In genomic region chr1:43973981-43974442, GRCh38 we compare ENCODE assay signal across 8 cellular contexts. TPM values are rescaled to one million over a fixed set of nuclear protein-coding genes. Genes with fewer than 3 reads are reported as not detected.
A peak's percentile ranks its signal among the peaks of the same experiment; 100 is the strongest.
DNase-seq lines count a peak whose midpoint lies in the region; ATAC-seq, FAIRE-seq and TF ChIP-seq lines count a peak whose summit lies in the region.

No MANE protein-coding gene starts in this region.

- SMC1A ChIA-PET in GM12878 (lab: Charles Lee; ENCODE audit: uncharacterized antibody, unreplicated experiment) = no interaction called here

- no peak for TF ChIP-seq RAD21 in GM12878 (IDR thresholded peaks at IDR 0.05; ENCODE audit: insufficient read depth, low read depth, low read length)

- no TSS peak for BruUV-seq in GM12878 (replicated peaks; lab: Mats Ljungman, UMichigan)

- TF ChIP-seq POLR2A in GM12878 (IDR thresholded peaks at IDR 0.05; ENCODE audit: low read depth, low read length) = no peak

- no peak for TF ChIP-seq EP300 in GM12878 (IDR thresholded peaks at IDR 0.05; ENCODE audit: borderline replicate concordance in 1 of 2, control insufficient read depth in 1 of 2, low read depth in 2 of 2, low read length in 2 of 2)

- intact Hi-C loops in GM12878 (cut with micrococcal nuclease; ENCODE audit: unreplicated experiment) (loop anchor here (2.0 kb wide), 1 partner anchor 27 kb away; the partner anchor contains the start of gene IPO13), lower lobe of right lung (cut with DNase I) (no loop called here)

- H3K36me3 ChIP-seq in HUES6 (ENCODE audit: control insufficient read depth, insufficient read depth, low read length) (peaks cover 42% of the 10 kb centered on the region), GM12878 (ENCODE audit: control insufficient read depth in 2 of 2, insufficient read depth in 2 of 2, low read length in 1 of 2) (peaks cover 11 to 15% of the 10 kb centered on the region in 2 experiments), lower lobe of right lung (peaks cover 40% of the 10 kb centered on the region), urinary bladder (ENCODE audit: insufficient read depth) (no peaks in the 10 kb centered on the region)

- H3K9ac ChIP-seq in HUES6 (ENCODE audit: low read length) (peak overlapping the region; percentile 91), GM12878 (ENCODE audit: control insufficient read depth, insufficient read depth, low read length) (peak overlapping the region; percentile 88)

- H2AFZ ChIP-seq in GM12878 (ENCODE audit: control insufficient read depth, low read depth, low read length) = peak overlapping the region; percentile 92

- TF ChIP-seq CTCF in GM12878 (IDR thresholded peaks at IDR 0.05 in 2 of 3, conservative IDR thresholded peaks at IDR 0.05 in 1 of 3; ENCODE audit: control insufficient read depth in 2 of 3, extremely low read depth in 1 of 3, insufficient read depth in 1 of 3, low read depth in 3 of 3, low read length in 3 of 3) = no peak
- no peak for TF ChIP-seq CTCF in lower lobe of right lung (IDR thresholded peaks at IDR 0.05)

- FAIRE-seq in GM12878 (lab: Jason Lieb, UNC) = no peak
- no peak for FAIRE-seq in frontal cortex (lab: Jason Lieb, UNC)

- CTCF ChIA-PET in GM12878 (lab: Yijun Ruan, JAX) = interaction anchor here (0.7 to 1.1 kb wide), 3 partner anchors 20 to 69 kb away, joined by 3 read pairs; partner anchors contain the start of gene IPO13

- RAD21 ChIA-PET in GM12878 (lab: Charles Lee; ENCODE audit: unreplicated experiment) = interaction anchor here (3.0 kb wide), 1 partner anchor 210 kb away, joined by 10 read pairs; no protein-coding TSS in a partner anchor

- POLR2A ChIA-PET in GM12878 (lab: Charles Lee) = interaction anchor here (0.6 to 3.8 kb wide), 4 partner anchors 15 to 1762 kb away, joined by 3 to 18 read pairs (median 6); partner anchors contain the start of gene IPO13

- WGBS in GM12878 (ENCODE audit: insufficient coverage, insufficient replicate concordance, low lambda C conversion rate, missing lambda C conversion rate) = 45% methylated on average over 9 of the region's 9 CpGs
- whole genome bisulfite sequencing in urinary bladder = 41% methylated on average over 9 of the region's 9 CpGs

- peak overlapping the region; percentile 97 for H3K4me2 ChIP-seq in GM12878 (ENCODE audit: control insufficient read depth, insufficient read depth)

- peak overlapping the region; percentile 82 for H3K4me3 ChIP-seq in HUES6 (ENCODE audit: low read depth, low read length)
- H3K4me3 ChIP-seq in GM12878 = peak overlapping the region; percentile 82
- peak overlapping the region; percentile 81 for H3K4me3 ChIP-seq in lower lobe of right lung
- peak overlapping the region; percentile 76 for H3K4me3 ChIP-seq in urinary bladder (ENCODE audit: low read depth, low read length)

- no peaks in the 10 kb centered on the region for H4K20me1 ChIP-seq in GM12878 (ENCODE audit: control insufficient read depth, insufficient read depth)

- H3K79me2 ChIP-seq in GM12878 (ENCODE audit: control insufficient read depth, insufficient read depth, low read length) = peaks cover 46% of the 10 kb centered on the region

- H3K27ac ChIP-seq in HUES6 (ENCODE audit: low read depth, low read length) = no peak overlapping the region
- H3K27ac ChIP-seq in GM12878 (ENCODE audit: control insufficient read depth, insufficient read depth) = peak overlapping the region; percentile 73
- peak overlapping the region; percentile 97 for H3K27ac ChIP-seq in lower lobe of right lung
- H3K27ac ChIP-seq in urinary bladder (ENCODE audit: low read depth) = no peak overlapping the region

- peaks cover 18% of the 10 kb centered on the region; the same call in 1 of the 2 replicates for H3K4me1 ChIP-seq in HUES6 (ENCODE audit: control insufficient read depth, insufficient read depth, low read length)
- peaks cover 31% of the 10 kb centered on the region for H3K4me1 ChIP-seq in GM12878 (ENCODE audit: control insufficient read depth, insufficient read depth, low read length)
- peaks cover 63% of the 10 kb centered on the region for H3K4me1 ChIP-seq in lower lobe of right lung
- no peaks in the 10 kb centered on the region for H3K4me1 ChIP-seq in urinary bladder (ENCODE audit: insufficient read depth)

- DNase-seq in CD1c-positive myeloid dendritic cell (ENCODE audit: extremely low spot score) = peak; percentile 15
- DNase-seq in GM12878 (ENCODE audit: low read depth, low spot score) = no peak
- DNase-seq in lower lobe of right lung = no peak
- DNase-seq in frontal cortex (ENCODE audit: low spot score in 2 of 2) = no peak

- in situ Hi-C loops in GM12878 (cut with MboI) = no loop called here

- H3K9me3 ChIP-seq in HUES6 (ENCODE audit: control insufficient read depth, insufficient read depth, low read depth, low read length) = no peaks in the 10 kb centered on the region
- no peaks in the 10 kb centered on the region for H3K9me3 ChIP-seq in GM12878 (replicated peaks; ENCODE audit: control insufficient read depth, insufficient read depth, low read length)
- no peaks in the 10 kb centered on the region for H3K9me3 ChIP-seq in lower lobe of right lung

- H3K27me3 ChIP-seq in HUES6 (ENCODE audit: control insufficient read depth, insufficient read depth, low read length) (no peaks in the 10 kb centered on the region), GM12878 (replicated peaks in 1 of 2; ENCODE audit: control insufficient read depth in 2 of 2, insufficient read depth in 2 of 2, low read length in 1 of 2) (no peaks in the 10 kb centered on the region), lower lobe of right lung (ENCODE audit: low read depth) (no peaks in the 10 kb centered on the region)

- ATAC-seq in GM12878 (no peak; the same call in 1 of the 3 replicates), lower lobe of right lung (no peak), HG02571 (IDR thresholded peaks at IDR 0.05; ENCODE audit: unreplicated experiment) (no peak), HG03025 (IDR thresholded peaks at IDR 0.05; ENCODE audit: low FRiP score, unreplicated experiment) (no peak)

RNA-seq across cellular contexts. Expression of gene ATP6V0B, which starts 0.7 kb away (rescaled TPM):
- 39.3 and 44.3 TPM in 2 replicates for total RNA-seq in GM12878 (2013; cell fraction: nucleolus; rRNA removed)
- total RNA-seq in GM12878 (2014; rRNA removed) = 176 and 177 TPM in 2 replicates
- 70.0 and 75.8 TPM in 2 replicates for total RNA-seq in GM12878 (2014; rRNA removed; fragmentation: Illumina TruSeq; extraction: Trizol)
- total RNA-seq in GM12878 (2021) = 115 and 120 TPM in 2 replicates
- 59.4 TPM for polyA plus RNA-seq in GM12878 (2011; ENCODE audit: low read depth)
- polyA plus RNA-seq in GM12878 (2011; rRNA removed) = 72.2 and 132 TPM in 2 replicates
- polyA plus RNA-seq in GM12878 (2011; cell fraction: cytosol; rRNA removed) = 218 and 285 TPM in 2 replicates
- 267 and 300 TPM in 2 replicates for polyA plus RNA-seq in GM12878 (2011; cell fraction: nucleus; rRNA removed)
- polyA plus RNA-seq in GM12878 (2012) = 76.2 and 83.3 TPM in 2 replicates
- polyA plus RNA-seq in GM12878 (2014; fragmentation: Illumina TruSeq; extraction: Trizol) = 30.1 and 70.5 TPM in 2 replicates
- 100 to 1,000 TPM in 1 of 2 experiments, 10 to 100 TPM in 1; 65.3 to 157 TPM for polyA plus RNA-seq in GM12878 (2014; fragmentation: Nextera tagmentation; extraction: Ambion mirVana)
- polyA plus RNA-seq in GM12878 (2014; rRNA removed) = 156 and 159 TPM in 2 replicates
- polyA plus RNA-seq in GM12878 (2016; fragmentation: Nextera tagmentation; extraction: Ambion mirVana) = 100 to 1,000 TPM; 247 to 250 TPM
- polyA minus RNA-seq in GM12878 (2011; rRNA and poly(A)+ RNA removed) = 82.2 and 119 TPM in 2 replicates
- polyA minus RNA-seq in GM12878 (2011; cell fraction: cytosol; rRNA and poly(A)+ RNA removed) = 35.1 and 43.2 TPM in 2 replicates
- 65.8 and 94.1 TPM in 2 replicates for polyA minus RNA-seq in GM12878 (2011; cell fraction: nucleus; rRNA and poly(A)+ RNA removed)
- total RNA-seq in lower lobe of right lung = 205 TPM
- 44.4 TPM for total RNA-seq in urinary bladder
- polyA plus RNA-seq in urinary bladder = 120 TPM
- total RNA-seq in frontal cortex = 265 TPM

RNA-seq across cellular contexts. Expression of gene DPH2, which starts 4.2 kb away (rescaled TPM):
- total RNA-seq in GM12878 (2013; cell fraction: nucleolus; rRNA removed) = 40.0 and 46.8 TPM in 2 replicates
- total RNA-seq in GM12878 (2014; rRNA removed) (67.2 and 75.1 TPM in 2 replicates), GM12878 (2014; rRNA removed; fragmentation: Illumina TruSeq; extraction: Trizol) (32.2 and 37.9 TPM in 2 replicates), GM12878 (2021) (58.0 and 60.1 TPM in 2 replicates), lower lobe of right lung (15.0 TPM), urinary bladder (7.8 TPM), frontal cortex (12.2 TPM)
- polyA plus RNA-seq in GM12878 (2011; ENCODE audit: low read depth) = 16.1 TPM
- polyA plus RNA-seq in GM12878 (2011; rRNA removed) (30.7 and 44.0 TPM in 2 replicates), GM12878 (2014; fragmentation: Illumina TruSeq; extraction: Trizol) (22.4 and 43.2 TPM in 2 replicates), GM12878 (2014; fragmentation: Nextera tagmentation; extraction: Ambion mirVana) (10 to 100 TPM; 13.1 to 14.3 TPM), GM12878 (2014; rRNA removed) (74.5 and 76.2 TPM in 2 replicates), GM12878 (2016; fragmentation: Nextera tagmentation; extraction: Ambion mirVana) (10 to 100 TPM; 76.6 to 82.9 TPM), urinary bladder (21.7 TPM)
- polyA plus RNA-seq in GM12878 (2011; cell fraction: cytosol; rRNA removed) = 72.9 and 90.9 TPM in 2 replicates
- 240 and 297 TPM in 2 replicates for polyA plus RNA-seq in GM12878 (2011; cell fraction: nucleus; rRNA removed)
- 28.3 and 30.7 TPM in 2 replicates for polyA plus RNA-seq in GM12878 (2012)
- polyA minus RNA-seq in GM12878 (2011; rRNA and poly(A)+ RNA removed) = 41.1 and 68.5 TPM in 2 replicates
- 18.2 and 18.3 TPM in 2 replicates for polyA minus RNA-seq in GM12878 (2011; cell fraction: cytosol; rRNA and poly(A)+ RNA removed)
- 79.7 and 117 TPM in 2 replicates for polyA minus RNA-seq in GM12878 (2011; cell fraction: nucleus; rRNA and poly(A)+ RNA removed)

RNA-seq across cellular contexts. Expression of gene B4GALT2, which starts 5.0 kb away (rescaled TPM):
- 15.2 and 15.5 TPM in 2 replicates for total RNA-seq in GM12878 (2013; cell fraction: nucleolus; rRNA removed)
- 61.0 and 63.8 TPM in 2 replicates for total RNA-seq in GM12878 (2014; rRNA removed)
- total RNA-seq in GM12878 (2014; rRNA removed; fragmentation: Illumina TruSeq; extraction: Trizol) = 27.2 and 28.7 TPM in 2 replicates
- 45.4 and 47.3 TPM in 2 replicates for total RNA-seq in GM12878 (2021)
- polyA plus RNA-seq in GM12878 (2011; ENCODE audit: low read depth) = 7.1 TPM
- polyA plus RNA-seq in GM12878 (2011; rRNA removed) = 9.8 and 18.0 TPM in 2 replicates
- polyA plus RNA-seq in GM12878 (2011; cell fraction: cytosol; rRNA removed) = 27.5 and 46.7 TPM in 2 replicates
- polyA plus RNA-seq in GM12878 (2011; cell fraction: nucleus; rRNA removed) = 22.6 and 26.7 TPM in 2 replicates
- 19.7 and 20.5 TPM in 2 replicates for polyA plus RNA-seq in GM12878 (2012)
- 18.6 and 30.0 TPM in 2 replicates for polyA plus RNA-seq in GM12878 (2014; fragmentation: Illumina TruSeq; extraction: Trizol)
- 1 to 10 TPM in 1 of 2 experiments, under 1 TPM in 1; 0.98 to 2.8 TPM for polyA plus RNA-seq in GM12878 (2014; fragmentation: Nextera tagmentation; extraction: Ambion mirVana)
- polyA plus RNA-seq in GM12878 (2014; rRNA removed) = 53.5 and 67.0 TPM in 2 replicates
- 1 to 10 TPM; 7.2 to 9.6 TPM for polyA plus RNA-seq in GM12878 (2016; fragmentation: Nextera tagmentation; extraction: Ambion mirVana)
- polyA minus RNA-seq in GM12878 (2011; rRNA and poly(A)+ RNA removed) = 13.2 and 22.9 TPM in 2 replicates
- 12.6 and 14.2 TPM in 2 replicates for polyA minus RNA-seq in GM12878 (2011; cell fraction: cytosol; rRNA and poly(A)+ RNA removed)
- polyA minus RNA-seq in GM12878 (2011; cell fraction: nucleus; rRNA and poly(A)+ RNA removed) = 9.3 and 15.2 TPM in 2 replicates
- total RNA-seq in lower lobe of right lung = 17.3 TPM
- 35.2 TPM for total RNA-seq in urinary bladder
- polyA plus RNA-seq in urinary bladder = 55.9 TPM
- total RNA-seq in frontal cortex = 119 TPM

RNA-seq across cellular contexts. Expression of gene CCDC24, which starts 17.4 kb away (rescaled TPM):
- 2.7 and 3.3 TPM in 2 replicates for total RNA-seq in GM12878 (2013; cell fraction: nucleolus; rRNA removed)
- 1.6 and 2.2 TPM in 2 replicates for total RNA-seq in GM12878 (2014; rRNA removed)
- total RNA-seq in GM12878 (2014; rRNA removed; fragmentation: Illumina TruSeq; extraction: Trizol) = 0.67 and 0.78 TPM in 2 replicates
- 2.2 and 3.1 TPM in 2 replicates for total RNA-seq in GM12878 (2021)
- 0.34 TPM for polyA plus RNA-seq in GM12878 (2011; ENCODE audit: low read depth)
- 0.49 and 1.0 TPM in 2 replicates for polyA plus RNA-seq in GM12878 (2011; rRNA removed)
- polyA plus RNA-seq in GM12878 (2011; cell fraction: cytosol; rRNA removed) = 1.8 TPM in 2 replicates
- 5.3 and 6.6 TPM in 2 replicates for polyA plus RNA-seq in GM12878 (2011; cell fraction: nucleus; rRNA removed)
- polyA plus RNA-seq in GM12878 (2012) = 1.4 and 1.5 TPM in 2 replicates
- polyA plus RNA-seq in GM12878 (2014; fragmentation: Illumina TruSeq; extraction: Trizol) = 0.59 and 1.0 TPM in 2 replicates
- polyA plus RNA-seq in GM12878 (2014; fragmentation: Nextera tagmentation; extraction: Ambion mirVana) = under 1 TPM in 1 of 2 experiments, not detected in 1; 0.18 TPM
- polyA plus RNA-seq in GM12878 (2014; rRNA removed) = 2.1 and 4.2 TPM in 2 replicates
- 1 to 10 TPM; 1.6 to 1.7 TPM for polyA plus RNA-seq in GM12878 (2016; fragmentation: Nextera tagmentation; extraction: Ambion mirVana)
- 0.22 and 0.67 TPM in 2 replicates for polyA minus RNA-seq in GM12878 (2011; rRNA and poly(A)+ RNA removed)
- polyA minus RNA-seq in GM12878 (2011; cell fraction: cytosol; rRNA and poly(A)+ RNA removed) = 0.94 TPM in 1 of 2 replicates, not detected in the other
- polyA minus RNA-seq in GM12878 (2011; cell fraction: nucleus; rRNA and poly(A)+ RNA removed) = 1.2 TPM in 2 replicates
- 10.7 TPM for total RNA-seq in lower lobe of right lung
- total RNA-seq in urinary bladder = 2.8 TPM
- 7.2 TPM for polyA plus RNA-seq in urinary bladder
- total RNA-seq in frontal cortex = 5.3 TPM

RNA-seq across cellular contexts. Expression of gene IPO13, which starts 27.3 kb away (rescaled TPM):
- 9.0 and 13.3 TPM in 2 replicates for total RNA-seq in GM12878 (2013; cell fraction: nucleolus; rRNA removed)
- total RNA-seq in GM12878 (2014; rRNA removed) (18.2 and 18.4 TPM in 2 replicates), GM12878 (2014; rRNA removed; fragmentation: Illumina TruSeq; extraction: Trizol) (7.3 and 10.1 TPM in 2 replicates), GM12878 (2021) (22.1 and 26.6 TPM in 2 replicates), lower lobe of right lung (28.2 TPM), urinary bladder (11.5 TPM), frontal cortex (13.9 TPM)
- 4.5 TPM for polyA plus RNA-seq in GM12878 (2011; ENCODE audit: low read depth)
- polyA plus RNA-seq in GM12878 (2011; rRNA removed) (5.6 and 9.3 TPM in 2 replicates), GM12878 (2014; fragmentation: Illumina TruSeq; extraction: Trizol) (8.5 and 14.0 TPM in 2 replicates), GM12878 (2014; fragmentation: Nextera tagmentation; extraction: Ambion mirVana) (1 to 10 TPM; 7.1 to 9.5 TPM), GM12878 (2014; rRNA removed) (16.5 and 17.9 TPM in 2 replicates), GM12878 (2016; fragmentation: Nextera tagmentation; extraction: Ambion mirVana) (10 to 100 TPM; 21.5 TPM), urinary bladder (22.2 TPM)
- 19.2 TPM in 2 replicates for polyA plus RNA-seq in GM12878 (2011; cell fraction: cytosol; rRNA removed)
- polyA plus RNA-seq in GM12878 (2011; cell fraction: nucleus; rRNA removed) = 29.3 and 36.2 TPM in 2 replicates
- 8.2 and 9.6 TPM in 2 replicates for polyA plus RNA-seq in GM12878 (2012)
- 24.2 and 29.7 TPM in 2 replicates for polyA minus RNA-seq in GM12878 (2011; rRNA and poly(A)+ RNA removed)
- 8.6 and 16.2 TPM in 2 replicates for polyA minus RNA-seq in GM12878 (2011; cell fraction: cytosol; rRNA and poly(A)+ RNA removed)
- polyA minus RNA-seq in GM12878 (2011; cell fraction: nucleus; rRNA and poly(A)+ RNA removed) = 8.7 and 14.9 TPM in 2 replicates

Comparison
In these comparisons a context has a peak if more than half of its experiments do, and no peak if none do; other contexts are left out.
1. H3K27ac ChIP-seq: peak in GM12878 (single experiment) and lower lobe of right lung (single experiment); none in HUES6 (single experiment) and urinary bladder (single experiment).
2. Peak in every context shown above with its lines, with median percentiles within 50 percentile points of each other: H3K4me3 ChIP-seq.